In genomic region chrX:19739683-19740082, GRCh38 we compare ENCODE assay signal across 8 cellular contexts.
DNase-seq lines count a peak whose midpoint lies in the region; ATAC-seq and TF ChIP-seq lines count a peak whose summit lies in the region.

No MANE protein-coding gene starts in this region.

- no peak overlapping the region for H3K9ac ChIP-seq in mesendoderm (ENCODE audit: low read length)

- no peak overlapping the region for H2BK15ac ChIP-seq in mesendoderm (replicated peaks; ENCODE audit: low read depth)

- no peak overlapping the region for H3K4me2 ChIP-seq in mesendoderm (ENCODE audit: low read length)

- no peak overlapping the region for H3K56ac ChIP-seq in mesendoderm (ENCODE audit: low read length)

- H3K4me1 ChIP-seq in mesendoderm (ENCODE audit: control insufficient read depth, low read depth, low read length) (no peaks in the 10 kb centered on the region), tibial artery (no peaks in the 10 kb centered on the region)

- no peak overlapping the region for H2BK5ac ChIP-seq in mesendoderm (ENCODE audit: low read length)

- no peaks in the 10 kb centered on the region for H3K79me2 ChIP-seq in mesendoderm (ENCODE audit: control insufficient read depth, insufficient read depth, low read length)

- no peak overlapping the region for H3K23ac ChIP-seq in mesendoderm (ENCODE audit: low read length)

- H4K8ac ChIP-seq in mesendoderm (ENCODE audit: low read depth, low read length), result no peak overlapping the region

- no peak overlapping the region for H4K5ac ChIP-seq in mesendoderm (ENCODE audit: low read length)

- TF ChIP-seq CTCF in tibial artery (IDR thresholded peaks at IDR 0.05), result peak; percentile 28 to 44

- no CpG with 5 or more reads among the region's 5 CpGs for WGBS in mesendoderm (ENCODE audit: extremely low coverage, insufficient coverage, low lambda C conversion rate)

- no peak overlapping the region for H3K27ac ChIP-seq in mesendoderm (ENCODE audit: low read depth, low read length)
- no peak overlapping the region for H3K27ac ChIP-seq in tibial artery

- H3K4ac ChIP-seq in mesendoderm (ENCODE audit: low read depth, low read length), result no peak overlapping the region

- intact Hi-C loops in tibial artery (cut with DNase I; ENCODE audit: low total_unique reads), result loop anchor here (5.0 kb wide), 1 partner anchor 153 kb away; no protein-coding TSS in a partner anchor

- H3K4me3 ChIP-seq in mesendoderm (ENCODE audit: low read length) (no peak overlapping the region), tibial artery (no peak overlapping the region)

- DNase-seq in activated effector memory CD4-positive, alpha-beta T cell treated with anti-CD3 and anti-CD28 coated beads, Interleukin-2, amount 50 U/mL, for 16 hours, result peak; percentile 77
- DNase-seq in activated effector memory CD4-positive, alpha-beta T cell treated with Interleukin-2 at 50 U/mL for 16 hours, result no peak
- DNase-seq in NCI-H1092 (lab: John Stamatoyannopoulos, UW), result peak; percentile 31
- peak in 3 of 4 experiments; percentile 2 to 17 (median 8) for DNase-seq in activated CD4-positive, CD25-positive, alpha-beta regulatory T cell (lab: John Stamatoyannopoulos, UW)
- DNase-seq in ecto neural progenitor cell (ENCODE audit: low spot score), result peak; percentile 62
- peak; percentile 70 for DNase-seq in mesendoderm
- peak; percentile 30 to 69 for DNase-seq in tibial artery

- H2AK5ac ChIP-seq in mesendoderm (ENCODE audit: low read length), result no peak overlapping the region

- no peak for ATAC-seq in GM21723 (IDR thresholded peaks at IDR 0.05; ENCODE audit: unreplicated experiment)

- H3K27me3 ChIP-seq in mesendoderm (ENCODE audit: insufficient read depth, low read length, poor library complexity) (no peaks in the 10 kb centered on the region), tibial artery (no peaks in the 10 kb centered on the region)

- H2BK120ac ChIP-seq in mesendoderm (ENCODE audit: low read depth, low read length), result no peak overlapping the region

- no peaks in the 10 kb centered on the region for H3K36me3 ChIP-seq in mesendoderm (ENCODE audit: control insufficient read depth, insufficient read depth, low read length)
- no peaks in the 10 kb centered on the region for H3K36me3 ChIP-seq in tibial artery

- no peaks in the 10 kb centered on the region for H3K9me3 ChIP-seq in tibial artery

- H3K79me1 ChIP-seq in mesendoderm (ENCODE audit: low read length), result no peaks in the 10 kb centered on the region

- H3K18ac ChIP-seq in mesendoderm (ENCODE audit: low read length), result no peak overlapping the region
